Comparison of ENCODE assay signal across 15 cellular contexts in genomic region chr7:71308105-71308504, GRCh38.
DNase-seq lines count a peak whose midpoint lies in the region; ATAC-seq, FAIRE-seq and TF ChIP-seq lines count a peak whose summit lies in the region.
"Had no signal": no experiment of that assay in that cellular context is flagged by ENCODE, and none has a peak within 500 bp of the region (broad histone marks: within the 10 kb centered on the region; RNA-seq: fewer than 3 reads in every experiment).

No MANE protein-coding gene starts in this region.

- intact Hi-C loops in psoas muscle (cut with DNase I) = loop anchor here in 1 of 2 donors (5.0 kb wide), 1 partner anchor 71 kb away; no protein-coding TSS in a partner anchor

- TF ChIP-seq CTCF in AG10803 (conservative IDR thresholded peaks at IDR 0.05; ENCODE audit: low read length) = no peak
- TF ChIP-seq CTCF in astrocyte of the spinal cord (IDR thresholded peaks at IDR 0.05; ENCODE audit: low read depth, low read length) = no peak
- no peak for TF ChIP-seq CTCF in psoas muscle (IDR thresholded peaks at IDR 0.05)

- H3K36me3 ChIP-seq in psoas muscle (ENCODE audit: insufficient read depth in 1 of 2, low read depth in 1 of 2) = no peaks in the 10 kb centered on the region
- H3K36me3 ChIP-seq: cardiac muscle cell, thyroid gland had no signal

- H3K4me1 ChIP-seq in psoas muscle = no peaks in the 10 kb centered on the region

- in situ Hi-C loops in astrocyte of the spinal cord (cut with HindIII; ENCODE audit: low sequenced_read_pairs) = no loop called here

- peak; percentile 2 for DNase-seq in AG10803 (ENCODE audit: low read depth)
- DNase-seq in astrocyte of the spinal cord (ENCODE audit: low read depth, low spot score) = peak; percentile 57
- DNase-seq in kidney glomerular epithelial cell (lab: John Stamatoyannopoulos, UW) = peak; percentile 35
- DNase-seq in psoas muscle = peak in 1 of 2 donors; percentile 15
- no peak for DNase-seq in GM12892 (ENCODE audit: insufficient read length)
- DNase-seq in GDM1 (lab: John Stamatoyannopoulos, UW) = no peak
- DNase-seq: ACHN; activated CD4-positive, alpha-beta T cell treated with anti-CD3 and anti-CD28 coated beads, Interleukin-2, amount 10 ng/mL, durations not matched to agents 24 days and 14 days; kidney; NCI-H2081 treated with DMSO at 0.1 percent for 48 hours; T-cell; thyroid gland had no signal

- H3K27ac ChIP-seq in psoas muscle = peak overlapping the region; percentile 41
- H3K27ac ChIP-seq: cardiac muscle cell, thyroid gland had no signal

- FAIRE-seq in GM12892 (lab: Jason Lieb, UNC) = no peak
- FAIRE-seq: kidney had no signal

- H3K4me3 ChIP-seq in AG10803 (ENCODE audit: low read length) (no peak overlapping the region), astrocyte of the spinal cord (ENCODE audit: low read depth, low read length) (no peak overlapping the region), psoas muscle (no peak overlapping the region)
- H3K4me3 ChIP-seq: cardiac muscle cell, thyroid gland had no signal

- H3K9me3 ChIP-seq in psoas muscle = no peaks in the 10 kb centered on the region
- H3K9me3 ChIP-seq: thyroid gland had no signal

- 13 to 18% (median 15%) methylated on average over 6 of the region's 6 CpGs for WGBS in psoas muscle, 3 donors

- ATAC-seq in psoas muscle = peak; percentile 85 to 96 (median 92)
- no peak for ATAC-seq in GM18909 (IDR thresholded peaks at IDR 0.05; ENCODE audit: poor library complexity, unreplicated experiment)
- ATAC-seq in HG03108 (IDR thresholded peaks at IDR 0.05; ENCODE audit: unreplicated experiment) = no peak
- ATAC-seq: T-cell had no signal

- no peaks in the 10 kb centered on the region for H3K27me3 ChIP-seq in psoas muscle (ENCODE audit: insufficient read depth in 3 of 3, low read length in 2 of 3)
- H3K27me3 ChIP-seq: cardiac muscle cell, thyroid gland had no signal

- no peak for TF ChIP-seq POLR2A in GM12892 (IDR thresholded peaks at IDR 0.05; ENCODE audit: low read depth, low read length)

Comparison
In these comparisons a context has a peak if more than half of its experiments do, and no peak if none do; other contexts are left out.
1. DNase-seq: peak in AG10803 (single experiment), astrocyte of the spinal cord (single experiment) and kidney glomerular epithelial cell (single experiment); none in GM12892 (single experiment) and GDM1 (single experiment).
2. ATAC-seq: peak in psoas muscle (4 of 4); none in GM18909 (single experiment) and HG03108 (single experiment).